2 cellular contexts compared by ENCODE assay signal in genomic region chr7:72960626-72961345, GRCh38. TPM values are rescaled to one million over a fixed set of nuclear protein-coding genes. Genes with fewer than 3 reads are reported as not detected.
"Had no signal": no experiment of that assay in that cellular context is flagged by ENCODE, and none has a peak within 500 bp of the region (broad histone marks: within the 10 kb centered on the region; RNA-seq: fewer than 3 reads in every experiment).

No MANE protein-coding gene starts in this region.

RNA-seq across cellular contexts. Expression of gene TRIM74, which starts 8.5 kb away (rescaled TPM):
- total RNA-seq: RPMI7951, SK-MEL-5 had no signal
